9 cellular contexts compared by ENCODE assay signal in genomic region chr18:7177131-7177744, GRCh38. TPM values are rescaled to one million over a fixed set of nuclear protein-coding genes. Genes with fewer than 3 reads are reported as not detected.
A peak's percentile ranks its signal among the peaks of the same experiment; 100 is the strongest.
DNase-seq lines count a peak whose midpoint lies in the region; ATAC-seq and TF ChIP-seq lines count a peak whose summit lies in the region.
"Had no signal": no experiment of that assay in that cellular context is flagged by ENCODE, and none has a peak within 500 bp of the region (broad histone marks: within the 10 kb centered on the region; RNA-seq: fewer than 3 reads in every experiment).

No MANE protein-coding gene starts in this region.

- H3K4me3 ChIP-seq in Panc1 (ENCODE audit: low read depth in 2 of 2, low read length in 2 of 2), result no peak overlapping the region
- H3K4me3 ChIP-seq in esophagus muscularis mucosa, result no peak overlapping the region
- no peak overlapping the region for H3K4me3 ChIP-seq in HAP-1

- H3K9me3 ChIP-seq in Panc1 (ENCODE audit: control insufficient read depth, insufficient read depth, low read depth, low read length) (no peaks in the 10 kb centered on the region), esophagus muscularis mucosa (no peaks in the 10 kb centered on the region), HAP-1 (no peaks in the 10 kb centered on the region)
- H3K9me3 ChIP-seq: neutrophil had no signal

- no peak overlapping the region for H3K4me3 Mint-ChIP-seq in nephron progenitor cell

- H3K27ac Mint-ChIP-seq in nephron progenitor cell, result no peak overlapping the region

- intact Hi-C loops in Panc1 (cut with micrococcal nuclease; ENCODE audit: unreplicated experiment), result loop anchor here (5.0 to 10.0 kb wide), 2 partner anchors 142 to 255 kb away; no protein-coding TSS in a partner anchor
- intact Hi-C loops in esophagus muscularis mucosa (cut with DNase I), result loop anchor here (2.0 to 5.0 kb wide), 2 partner anchors 138 to 255 kb away; no protein-coding TSS in a partner anchor

- no peak for TF ChIP-seq EP300 in esophagus muscularis mucosa (IDR thresholded peaks at IDR 0.05)

- H3K36me3 Mint-ChIP-seq in nephron progenitor cell (ENCODE audit: low read depth), result no peaks in the 10 kb centered on the region

- H3K4me1 Mint-ChIP-seq in nephron progenitor cell, result peaks cover 8% of the 10 kb centered on the region

- H3K36me3 ChIP-seq in Panc1 (ENCODE audit: control insufficient read depth, insufficient read depth, low read length) (no peaks in the 10 kb centered on the region), esophagus muscularis mucosa (no peaks in the 10 kb centered on the region), HAP-1 (replicated peaks) (no peaks in the 10 kb centered on the region)
- H3K36me3 ChIP-seq: neutrophil had no signal

- H3K4me1 ChIP-seq in Panc1 (ENCODE audit: control insufficient read depth, insufficient read depth, low read length), result no peaks in the 10 kb centered on the region
- H3K4me1 ChIP-seq in esophagus muscularis mucosa, result no peaks in the 10 kb centered on the region
- H3K4me1 ChIP-seq in HAP-1, result no peaks in the 10 kb centered on the region

- no peak for TF ChIP-seq POLR2A in esophagus muscularis mucosa (IDR thresholded peaks at IDR 0.05; ENCODE audit: low read depth)

- BruUV-seq in Panc1 (replicated peaks; lab: Mats Ljungman, UMichigan), result no TSS peak

- H3K27ac ChIP-seq in Panc1 (ENCODE audit: low read length) (no peak overlapping the region), esophagus muscularis mucosa (replicated peaks in 1 of 4) (no peak overlapping the region)
- H3K27ac ChIP-seq: neutrophil had no signal

- DNase-seq in D341Med (ENCODE audit: low spot score) (peak; percentile 77), HS-5 (ENCODE audit: low read depth) (peak; percentile 34), Panc1 (ENCODE audit: low read depth, low spot score) (peak; percentile 15), esophagus muscularis mucosa (ENCODE audit: extremely low spot score) (no peak), nephron progenitor cell (peak; percentile 57), HAP-1 (ENCODE audit: low spot score in 2 of 2) (no peak)
- no peak for DNase-seq in activated naive CD4-positive, alpha-beta T cell (lab: John Stamatoyannopoulos, UW)
- DNase-seq in activated naive CD4-positive, alpha-beta T cell treated with Interleukin-2 at 50 U/mL for 16 hours, result no peak

- CTCF ChIA-PET in Panc1 (lab: Charles Lee), result interaction anchor here (0.7 to 1.6 kb wide), 6 partner anchors 44 to 794 kb away, joined by 4 to 17 read pairs (median 8); no protein-coding TSS in a partner anchor

- peak; percentile 81; the same call in 1 of the 2 replicates for ATAC-seq in Panc1

- peaks cover 13% of the 10 kb centered on the region for H3K9me3 Mint-ChIP-seq in nephron progenitor cell

- H3K27me3 ChIP-seq in Panc1 (ENCODE audit: control insufficient read depth, insufficient read depth, low read length) (no peaks in the 10 kb centered on the region; the same call in 1 of the 2 replicates), esophagus muscularis mucosa (peaks cover 0 to 16% (median 0%) of the 10 kb centered on the region in 4 donors), HAP-1 (ENCODE audit: low read depth) (no peaks in the 10 kb centered on the region)

- in situ Hi-C loops in Panc1 (cut with HindIII; ENCODE audit: low pct_unique_long_range_greater_than_20kb, low sequenced_read_pairs), result no loop called here
- in situ Hi-C loops in HAP-1 (cut with MboI; ENCODE audit: low sequenced_read_pairs), result no loop called here

- peaks cover 9% of the 10 kb centered on the region for H3K27me3 Mint-ChIP-seq in nephron progenitor cell (ENCODE audit: low read depth, poor library complexity)

- 45% methylated on average over 4 of the region's 4 CpGs for WGBS in esophagus muscularis mucosa

- POLR2A ChIA-PET in Panc1 (lab: Charles Lee), result no interaction called here

- TF ChIP-seq CTCF in Panc1 (IDR thresholded peaks at IDR 0.05) (peak; percentile 78), esophagus muscularis mucosa (IDR thresholded peaks at IDR 0.05) (peak; percentile 69 to 83 (median 79)), nephron progenitor cell (IDR thresholded peaks at IDR 0.05) (peak; percentile 84)

RNA-seq across cellular contexts. Expression of gene LRRC30, which starts 53.7 kb away (rescaled TPM):
- not detected for total RNA-seq in Panc1 (2021; ENCODE audit: unreplicated experiment)
- polyA plus RNA-seq in Panc1 (2012; ENCODE audit: insufficient read length), result not detected
- total RNA-seq in esophagus muscularis mucosa, result not detected

RNA-seq across cellular contexts. Expression of gene LAMA1, which starts 59.6 kb away (rescaled TPM):
- total RNA-seq in Panc1 (2021; ENCODE audit: unreplicated experiment), result 0.03 TPM
- polyA plus RNA-seq in Panc1 (2012; ENCODE audit: insufficient read length), result not detected
- under 1 TPM; 0.17 to 0.69 (median 0.37) TPM for total RNA-seq in esophagus muscularis mucosa

Comparison
In these comparisons a context has a peak if more than half of its experiments do, and no peak if none do; other contexts are left out.
1. DNase-seq: peak in D341Med (single experiment), HS-5 (single experiment), Panc1 (single experiment) and nephron progenitor cell (single experiment); none in esophagus muscularis mucosa (single experiment), HAP-1 (0 of 2), activated naive CD4-positive, alpha-beta T cell (0 of 4) and activated naive CD4-positive, alpha-beta T cell treated with Interleukin-2 at 50 U/mL for 16 hours (single experiment).
2. Peak in every context shown above with its lines, with median percentiles within 50 percentile points of each other: CTCF ChIP-seq.